In the genomic region with DNA sequence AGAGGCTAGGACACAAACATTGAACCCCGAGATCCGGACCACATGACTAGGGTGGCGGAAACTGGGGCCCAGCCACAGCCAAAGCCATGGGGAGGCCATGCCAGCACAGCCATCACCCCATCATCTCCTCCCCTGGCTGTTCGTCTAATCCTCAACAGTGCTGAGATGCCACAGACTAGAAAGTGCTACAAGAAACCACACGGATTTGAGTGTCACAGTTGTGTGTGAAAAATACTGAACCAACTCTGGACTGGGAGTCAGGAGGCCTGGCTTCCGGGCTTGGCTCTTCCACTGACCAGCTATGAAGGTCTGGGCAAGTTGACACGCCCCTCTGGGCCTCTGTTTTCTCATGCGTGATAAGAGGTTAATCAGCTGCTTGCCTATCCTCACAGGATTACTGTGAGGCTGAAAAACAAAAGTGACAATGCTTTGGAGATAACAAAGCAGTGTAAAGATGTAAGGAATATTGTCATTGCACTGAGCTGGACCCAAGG, we compare ENCODE assay signal across 1 cellular context.
TF ChIP-seq lines count a peak whose summit lies in the region.

No MANE protein-coding gene starts in this region.

TF ChIP-seq in K562, 482 proteins besides CTCF, POLR2A, EP300 and RAD21 (continued from another document):
- TF ChIP-seq SMAD4 (CRISPR knock-in tag; conservative IDR thresholded peaks at IDR 0.05): peak; percentile 43; the same call in 1 of the 2 replicates
- peak in 1 of 2 experiments; percentile 57; a peak in 2 of 4 replicates for TF ChIP-seq ZNF639 (CRISPR knock-in tag; conservative IDR thresholded peaks at IDR 0.05 in 1 of 2, IDR thresholded peaks at IDR 0.05 in 1 of 2)
- 0 out of 2 replicates have a peak, but pooled peaks have one; percentile 31 for TF ChIP-seq ZNF589 (CRISPR knock-in tag; IDR thresholded peaks at IDR 0.05; ENCODE audit: low read depth)
- peak; percentile 73; the same call in 1 of the 2 replicates for TF ChIP-seq ZNF165 (CRISPR knock-in tag; IDR thresholded peaks at IDR 0.05; ENCODE audit: borderline replicate concordance)
- TF ChIP-seq FOXK2 (conservative IDR thresholded peaks at IDR 0.05 in 1 of 2, IDR thresholded peaks at IDR 0.05 in 1 of 2; ENCODE audit: low read depth in 2 of 2): peak in 1 of 2 experiments; percentile 49; a peak in 1 of 4 replicates
- TF ChIP-seq HIVEP1 (CRISPR knock-in tag; IDR thresholded peaks at IDR 0.05): peak; percentile 42; the same call in 1 of the 2 replicates
- peak; percentile 71; the same call in 1 of the 2 replicates for TF ChIP-seq OTX1 (CRISPR knock-in tag; IDR thresholded peaks at IDR 0.05)
- peak; percentile 80 for TF ChIP-seq DACH1 (IDR thresholded peaks at IDR 0.05; ENCODE audit: partially characterized antibody)
- peak; percentile 85; the same call in 1 of the 2 replicates for TF ChIP-seq ZNF583 (CRISPR knock-in tag; IDR thresholded peaks at IDR 0.05)
- TF ChIP-seq CTBP1 (IDR thresholded peaks at IDR 0.05; ENCODE audit: borderline replicate concordance): peak; percentile 82
- TF ChIP-seq ELF4 (CRISPR knock-in tag; IDR thresholded peaks at IDR 0.05): peak; percentile 55
- TF ChIP-seq NR2C2 (CRISPR knock-in tag; IDR thresholded peaks at IDR 0.05): no peak
- peak; percentile 61 for TF ChIP-seq NR2C2 (tag; IDR thresholded peaks at IDR 0.05)
- no peak for TF ChIP-seq C11orf30 (IDR thresholded peaks at IDR 0.05; ENCODE audit: low read depth)
- TF ChIP-seq ZNF449 (CRISPR knock-in tag; IDR thresholded peaks at IDR 0.05): peak; percentile 73; the same call in 1 of the 2 replicates
- TF ChIP-seq MEIS2 (IDR thresholded peaks at IDR 0.05; ENCODE audit: partially characterized antibody): peak; percentile 76
- TF ChIP-seq NR4A1 (CRISPR knock-in tag; IDR thresholded peaks at IDR 0.05): no peak
- peak; percentile 71; the same call in 1 of the 2 replicates for TF ChIP-seq NR4A1 (tag; IDR thresholded peaks at IDR 0.05)
- peak; percentile 75 for TF ChIP-seq CBFA2T3 (IDR thresholded peaks at IDR 0.05)
- TF ChIP-seq, protein P1, sequence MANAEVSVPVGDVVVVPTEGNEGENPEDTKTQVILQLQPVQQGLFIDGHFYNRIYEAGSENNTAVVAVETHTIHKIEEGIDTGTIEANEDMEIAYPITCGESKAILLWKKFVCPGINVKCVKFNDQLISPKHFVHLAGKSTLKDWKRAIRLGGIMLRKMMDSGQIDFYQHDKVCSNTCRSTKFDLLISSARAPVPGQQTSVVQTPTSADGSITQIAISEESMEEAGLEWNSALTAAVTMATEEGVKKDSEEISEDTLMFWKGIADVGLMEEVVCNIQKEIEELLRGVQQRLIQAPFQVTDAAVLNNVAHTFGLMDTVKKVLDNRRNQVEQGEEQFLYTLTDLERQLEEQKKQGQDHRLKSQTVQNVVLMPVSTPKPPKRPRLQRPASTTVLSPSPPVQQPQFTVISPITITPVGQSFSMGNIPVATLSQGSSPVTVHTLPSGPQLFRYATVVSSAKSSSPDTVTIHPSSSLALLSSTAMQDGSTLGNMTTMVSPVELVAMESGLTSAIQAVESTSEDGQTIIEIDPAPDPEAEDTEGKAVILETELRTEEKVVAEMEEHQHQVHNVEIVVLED (CRISPR knock-in tag; IDR thresholded peaks at IDR 0.05): 0 out of 2 replicates have a peak, but pooled peaks have one; percentile 52
- no peak for TF ChIP-seq NFATC3 (IDR thresholded peaks at IDR 0.05)
- TF ChIP-seq ZNF76 (CRISPR knock-in tag; IDR thresholded peaks at IDR 0.05; ENCODE audit: borderline replicate concordance): peak; percentile 16; the same call in 1 of the 2 replicates
- TF ChIP-seq IRF1 (CRISPR knock-in tag; IDR thresholded peaks at IDR 0.05; ENCODE audit: borderline replicate concordance): no peak
- peak; percentile 85 for TF ChIP-seq ZBTB9 (CRISPR knock-in tag; IDR thresholded peaks at IDR 0.05)
- TF ChIP-seq, protein P2, sequence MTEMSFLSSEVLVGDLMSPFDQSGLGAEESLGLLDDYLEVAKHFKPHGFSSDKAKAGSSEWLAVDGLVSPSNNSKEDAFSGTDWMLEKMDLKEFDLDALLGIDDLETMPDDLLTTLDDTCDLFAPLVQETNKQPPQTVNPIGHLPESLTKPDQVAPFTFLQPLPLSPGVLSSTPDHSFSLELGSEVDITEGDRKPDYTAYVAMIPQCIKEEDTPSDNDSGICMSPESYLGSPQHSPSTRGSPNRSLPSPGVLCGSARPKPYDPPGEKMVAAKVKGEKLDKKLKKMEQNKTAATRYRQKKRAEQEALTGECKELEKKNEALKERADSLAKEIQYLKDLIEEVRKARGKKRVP (CRISPR knock-in tag; IDR thresholded peaks at IDR 0.05): peak; percentile 72; the same call in 1 of the 2 replicates
- TF ChIP-seq RBM15 (IDR thresholded peaks at IDR 0.05; ENCODE audit: insufficient read depth, low read length): no peak
- TF ChIP-seq JUND (IDR thresholded peaks at IDR 0.05; ENCODE audit: borderline replicate concordance, low read depth, low read length): peak; percentile 41; the same call in 1 of the 2 replicates
- peak; percentile 69; the same call in 2 of the 3 replicates for TF ChIP-seq JUND (tag; IDR thresholded peaks at IDR 0.05; ENCODE audit: borderline replicate concordance, low read depth, low read length)
- peak; percentile 70; the same call in 1 of the 2 replicates for TF ChIP-seq NFXL1 (CRISPR knock-in tag; IDR thresholded peaks at IDR 0.05)
- peak; percentile 36; the same call in 1 of the 2 replicates for TF ChIP-seq BHLHE40 (IDR thresholded peaks at IDR 0.05; ENCODE audit: low read length)
- no peak for TF ChIP-seq CEBPG (CRISPR knock-in tag; IDR thresholded peaks at IDR 0.05)
- TF ChIP-seq CEBPG (tag; conservative IDR thresholded peaks at IDR 0.05 in 1 of 2, IDR thresholded peaks at IDR 0.05 in 1 of 2): no peak
- TF ChIP-seq TBP (optimal IDR thresholded peaks at IDR 0.05; ENCODE audit: low read depth, low read length): no peak
- TF ChIP-seq HNRNPLL (IDR thresholded peaks at IDR 0.05; ENCODE audit: low read depth, low read length, poor library complexity, severe bottlenecking): no peak
- TF ChIP-seq TEAD1 (CRISPR knock-in tag; IDR thresholded peaks at IDR 0.05): peak in 1 of 2 experiments; percentile 69; a peak in 1 of 4 replicates
- TF ChIP-seq CXXC5 (CRISPR knock-in tag; IDR thresholded peaks at IDR 0.05): peak; percentile 55
- peak; percentile 19; the same call in 1 of the 2 replicates for TF ChIP-seq GTF2A2 (tag; IDR thresholded peaks at IDR 0.05)
- TF ChIP-seq HOXB6 (CRISPR knock-in tag; IDR thresholded peaks at IDR 0.05; ENCODE audit: borderline replicate concordance): no peak
